In the genomic region with DNA sequence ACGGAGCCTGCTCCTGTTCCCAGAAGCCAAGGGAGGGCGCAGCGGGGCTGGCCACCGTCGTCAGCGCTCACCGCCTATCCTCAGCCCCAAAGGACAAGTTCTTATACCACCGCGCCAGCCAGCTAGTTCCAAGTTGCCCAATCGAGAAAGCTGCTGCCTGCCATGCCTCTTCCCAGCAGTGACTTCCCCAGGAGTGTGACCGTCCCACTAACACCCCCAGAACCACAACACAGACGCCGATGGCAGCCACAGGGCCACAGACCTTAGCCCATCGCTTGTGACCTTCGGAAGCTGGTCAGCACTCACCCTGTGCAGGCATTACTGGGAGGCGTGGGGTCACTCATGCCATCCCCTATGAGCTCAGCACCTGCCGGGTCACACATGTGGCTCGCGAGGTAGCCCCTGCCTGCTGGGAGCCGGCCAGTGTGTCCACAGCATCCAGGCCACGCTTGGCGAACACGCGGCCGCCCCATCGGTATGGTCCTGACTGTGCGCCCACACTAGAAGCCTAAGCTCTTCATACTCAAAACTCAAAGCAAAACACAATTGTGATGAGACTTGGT, we compare ENCODE assay signal across 12 cellular contexts. TPM values are rescaled to one million over a fixed set of nuclear protein-coding genes. Genes with fewer than 3 reads are reported as not detected.
DNase-seq lines count a peak whose midpoint lies in the region; ATAC-seq, FAIRE-seq and TF ChIP-seq lines count a peak whose summit lies in the region.
"Had no signal": no experiment of that assay in that cellular context is flagged by ENCODE, and none has a peak within 500 bp of the region (broad histone marks: within the 10 kb centered on the region; RNA-seq: fewer than 3 reads in every experiment).

No MANE protein-coding gene starts in this region.

- CTCF ChIA-PET in A549 (lab: Yijun Ruan, JAX): interaction anchor here (0.8 kb wide), 1 partner anchor 88 kb away, joined by 3 read pairs; no protein-coding TSS in a partner anchor
- CTCF ChIA-PET in PC-9 (lab: Charles Lee): interaction anchor here (0.6 to 1.1 kb wide), 2 partner anchors 148 to 654 kb away, joined by 4 read pairs; no protein-coding TSS in a partner anchor

- peaks cover 20% of the 10 kb centered on the region for H4K20me1 ChIP-seq in PC-9 (ENCODE audit: insufficient read depth)

- TF ChIP-seq CTCF in A549 (IDR thresholded peaks at IDR 0.05): no peak
- no peak for TF ChIP-seq CTCF in PC-9 (conservative IDR thresholded peaks at IDR 0.05)
- TF ChIP-seq CTCF in neutrophil (IDR thresholded peaks at IDR 0.05): no peak

- peaks cover 20 to 27% of the 10 kb centered on the region in 2 donors for H3K4me1 Mint-ChIP-seq in immature natural killer cell
- H3K4me1 Mint-ChIP-seq in activated T-helper 2 cell treated with anti-CD3 and anti-CD28 coated beads, Interferon-gamma antibody, Interleukin-2, Interleukin-4, amounts not matched to agents 10 μg/mL and 5 μg/mL and 100 μg/mL, durations not matched to agents 14 hours and 24 hours and 36 hours (ENCODE audit: low read depth): no peaks in the 10 kb centered on the region

- peaks cover 50% of the 10 kb centered on the region for H3F3A ChIP-seq in PC-9 (ENCODE audit: insufficient read depth, low read depth)

- peak overlapping the region in 3 of 5 donors; percentile 29 to 50 (median 40) for H3K4me3 Mint-ChIP-seq in immature natural killer cell
- H3K4me3 Mint-ChIP-seq in activated T-helper 2 cell treated with anti-CD3 and anti-CD28 coated beads, Interferon-gamma antibody, Interleukin-2, Interleukin-4, amounts not matched to agents 10 μg/mL and 5 μg/mL and 100 μg/mL, durations not matched to agents 14 hours and 24 hours and 36 hours (ENCODE audit: low read depth): no peak overlapping the region

- H3K27me3 ChIP-seq in PC-9 (ENCODE audit: insufficient read depth, low read depth) (no peaks in the 10 kb centered on the region), neutrophil (no peaks in the 10 kb centered on the region)

- H3K4me2 ChIP-seq in A549: peak overlapping the region; percentile 73
- H3K4me2 ChIP-seq in PC-9: peak overlapping the region; percentile 71

- no peak overlapping the region for H2AFZ ChIP-seq in PC-9

- H3K4me3 ChIP-seq in A549 (no peak overlapping the region), PC-9 (peak overlapping the region; percentile 28; the same call in 1 of the 2 replicates), neutrophil (ENCODE audit: low read depth in 1 of 2, low read length in 1 of 2) (peak overlapping the region in 1 of 2 experiments; percentile 30)
- H3K4me3 ChIP-seq: coronary artery had no signal

- POLR2A ChIA-PET in A549 (lab: Yijun Ruan, JAX): no interaction called here
- POLR2A ChIA-PET in PC-9 (lab: Charles Lee; ENCODE audit: unreplicated experiment): interaction anchor here (1.0 to 1.4 kb wide), 2 partner anchors 22 to 24 kb away, joined by 5 to 6 read pairs; no protein-coding TSS in a partner anchor

- H3K27ac Mint-ChIP-seq in immature natural killer cell: peak overlapping the region; percentile 47 to 83 (median 76)
- H3K27ac Mint-ChIP-seq in activated T-helper 2 cell treated with anti-CD3 and anti-CD28 coated beads, Interferon-gamma antibody, Interleukin-2, Interleukin-4, amounts not matched to agents 10 μg/mL and 5 μg/mL and 100 μg/mL, durations not matched to agents 14 hours and 24 hours and 36 hours: no peak overlapping the region

- H3K36me3 ChIP-seq in PC-9 (ENCODE audit: low read depth) (peaks cover 28% of the 10 kb centered on the region; the same call in 1 of the 2 replicates), neutrophil (peaks cover 100% of the 10 kb centered on the region)

- FAIRE-seq in A549 (lab: Jason Lieb, UNC) (no peak), HTR-8/SVneo (lab: Jason Lieb, UNC) (no peak)
- FAIRE-seq: GM18507, TTC549 had no signal

- ATAC-seq in A549: no peak

- TF ChIP-seq EP300 in A549 (IDR thresholded peaks at IDR 0.05): no peak

- BruUV-seq in PC-9 (replicated peaks; lab: Mats Ljungman, UMichigan): TSS peak; percentile 75

- WGBS in A549 (ENCODE audit: missing lambda C conversion rate): 97% methylated on average over 16 of the region's 27 CpGs

- DNase-seq in A549 (ENCODE audit: low read depth in 1 of 2, low spot score in 1 of 2): no peak
- DNase-seq in PC-9: no peak
- peak; percentile 30 to 38 (median 34) for DNase-seq in immature natural killer cell
- DNase-seq in NCI-H1417 treated with DMSO at 0.1 percent for 48 hours (lab: John Stamatoyannopoulos, UW): no peak
- no peak for DNase-seq in NCI-H226
- no peak for DNase-seq in HTR-8/SVneo (ENCODE audit: insufficient read length, low spot score)
- DNase-seq in activated T-helper 2 cell treated with anti-CD3 and anti-CD28 coated beads, Interferon-gamma antibody, Interleukin-2, Interleukin-4, amounts not matched to agents 10 μg/mL and 5 μg/mL and 100 μg/mL, durations not matched to agents 14 hours and 24 hours and 36 hours (ENCODE audit: low spot score): no peak
- DNase-seq: NCI-H1092 had no signal

- intact Hi-C loops in PC-9 (cut with micrococcal nuclease; ENCODE audit: unreplicated experiment): no loop called here
- intact Hi-C loops in activated T-helper 2 cell treated with anti-CD3 and anti-CD28 coated beads, Interferon-gamma antibody, Interleukin-2, Interleukin-4, amounts not matched to agents 10 μg/mL and 5 μg/mL and 100 μg/mL, durations not matched to agents 14 hours and 24 hours and 36 hours (cut with micrococcal nuclease): no loop called here

- H3K79me2 ChIP-seq in PC-9 (ENCODE audit: low read depth): peaks cover 54% of the 10 kb centered on the region

- H3K9me3 ChIP-seq in A549 (no peaks in the 10 kb centered on the region), PC-9 (ENCODE audit: insufficient read depth, low read depth) (no peaks in the 10 kb centered on the region), neutrophil (peaks cover 7% of the 10 kb centered on the region)

- H3K36me3 Mint-ChIP-seq in immature natural killer cell: peaks cover 0 to 6% (median 4%) of the 10 kb centered on the region in 3 donors
- peaks cover 44% of the 10 kb centered on the region for H3K36me3 Mint-ChIP-seq in activated T-helper 2 cell treated with anti-CD3 and anti-CD28 coated beads, Interferon-gamma antibody, Interleukin-2, Interleukin-4, amounts not matched to agents 10 μg/mL and 5 μg/mL and 100 μg/mL, durations not matched to agents 14 hours and 24 hours and 36 hours (ENCODE audit: low read depth)

- TF ChIP-seq POLR2A in A549 (IDR thresholded peaks at IDR 0.05; ENCODE audit: low read length): no peak

- H3K27ac ChIP-seq in A549 (peak overlapping the region; percentile 86 to 93), PC-9 (peak overlapping the region; percentile 76), neutrophil (peak overlapping the region; percentile 82)

- no peak for TF ChIP-seq RAD21 in A549 (conservative IDR thresholded peaks at IDR 0.05 in 1 of 2, IDR thresholded peaks at IDR 0.05 in 1 of 2)

- H3K4me1 ChIP-seq in A549 (peaks cover 25% of the 10 kb centered on the region), PC-9 (replicated peaks; ENCODE audit: insufficient read depth) (peaks cover 57% of the 10 kb centered on the region), neutrophil (ENCODE audit: control insufficient read depth in 1 of 2, insufficient read depth in 1 of 2, low read depth in 1 of 2, low read length in 1 of 2) (peaks cover 38 to 43% of the 10 kb centered on the region in 2 experiments)

- H3K27me3 Mint-ChIP-seq in immature natural killer cell (ENCODE audit: low read depth in 3 of 3): peaks cover 0 to 6% (median 3%) of the 10 kb centered on the region in 3 donors
- no peaks in the 10 kb centered on the region for H3K27me3 Mint-ChIP-seq in activated T-helper 2 cell treated with anti-CD3 and anti-CD28 coated beads, Interferon-gamma antibody, Interleukin-2, Interleukin-4, amounts not matched to agents 10 μg/mL and 5 μg/mL and 100 μg/mL, durations not matched to agents 14 hours and 24 hours and 36 hours (ENCODE audit: low read depth)

- no peaks in the 10 kb centered on the region for H3K9me3 Mint-ChIP-seq in immature natural killer cell
- no peaks in the 10 kb centered on the region for H3K9me3 Mint-ChIP-seq in activated T-helper 2 cell treated with anti-CD3 and anti-CD28 coated beads, Interferon-gamma antibody, Interleukin-2, Interleukin-4, amounts not matched to agents 10 μg/mL and 5 μg/mL and 100 μg/mL, durations not matched to agents 14 hours and 24 hours and 36 hours

- no peaks in the 10 kb centered on the region for H3K9me2 ChIP-seq in PC-9 (ENCODE audit: insufficient read depth)

TF ChIP-seq in A549, 52 proteins besides CTCF, POLR2A, EP300 and RAD21 (continues in another document):
- TF ChIP-seq MAFK (IDR thresholded peaks at IDR 0.05; ENCODE audit: partially characterized antibody) (no peak), EHF (CRISPR knock-in tag; IDR thresholded peaks at IDR 0.05) (no peak), PHF8 (IDR thresholded peaks at IDR 0.05; ENCODE audit: borderline replicate concordance, low read depth) (no peak), CBX8 (IDR thresholded peaks at IDR 0.05) (no peak), EHMT2 (IDR thresholded peaks at IDR 0.05; ENCODE audit: low read depth) (no peak), FOSL2 (IDR thresholded peaks at IDR 0.05) (no peak), FOSL2 (CRISPR knock-in tag; IDR thresholded peaks at IDR 0.05) (no peak)

RNA-seq across cellular contexts. Expression of gene NADK, which starts 20.1 kb away (rescaled TPM):
- polyA plus RNA-seq in A549 (2011; rRNA removed) (32.9 and 35.8 TPM in 2 replicates), A549 (2017; fragmentation: RNase III; extraction: RNeasy Plus Mini Kit Qiagen cat#74134 plus additional on column Dnase treatment) (37.1 to 40.0 TPM (median 38.4 TPM) in 3 replicates), immature natural killer cell (10 to 100 TPM; 30.9 to 53.3 (median 37.3) TPM)
- polyA plus RNA-seq in A549 (2012; cell fraction: cytosol; rRNA removed): 59.4 and 67.3 TPM in 2 replicates
- polyA plus RNA-seq in A549 (2012; cell fraction: nucleus; rRNA removed): 99.9 and 131 TPM in 2 replicates
- 20.1 and 27.9 TPM in 2 replicates for polyA minus RNA-seq in A549 (2011; rRNA and poly(A)+ RNA removed)
- 98.9 and 105 TPM in 2 replicates for total RNA-seq in PC-9 (2021)
- total RNA-seq in activated T-helper 2 cell treated with anti-CD3 and anti-CD28 coated beads, Interferon-gamma antibody, Interleukin-2, Interleukin-4, amounts not matched to agents 10 μg/mL and 5 μg/mL and 100 μg/mL, durations not matched to agents 14 hours and 24 hours and 36 hours: 81.8 and 84.5 TPM in 2 replicates

RNA-seq across cellular contexts. Expression of gene CDK11A, which starts 34.0 kb away (rescaled TPM):
- polyA plus RNA-seq in A549 (2011; rRNA removed) (6.7 and 13.7 TPM in 2 replicates), A549 (2017; fragmentation: RNase III; extraction: RNeasy Plus Mini Kit Qiagen cat#74134 plus additional on column Dnase treatment) (34.1 to 40.9 TPM (median 36.4 TPM) in 3 replicates), immature natural killer cell (10 to 100 TPM in 2 of 3 donors, 1 to 10 TPM in 1; 1.6 to 32.6 (median 14.9) TPM)
- polyA plus RNA-seq in A549 (2012; cell fraction: cytosol; rRNA removed): 14.4 and 18.0 TPM in 2 replicates
- polyA plus RNA-seq in A549 (2012; cell fraction: nucleus; rRNA removed): 147 and 150 TPM in 2 replicates
- polyA minus RNA-seq in A549 (2011; rRNA and poly(A)+ RNA removed): 7.4 and 12.4 TPM in 2 replicates
- total RNA-seq in PC-9 (2021): 36.2 and 42.2 TPM in 2 replicates
- 58.5 and 63.1 TPM in 2 replicates for total RNA-seq in activated T-helper 2 cell treated with anti-CD3 and anti-CD28 coated beads, Interferon-gamma antibody, Interleukin-2, Interleukin-4, amounts not matched to agents 10 μg/mL and 5 μg/mL and 100 μg/mL, durations not matched to agents 14 hours and 24 hours and 36 hours

Comparison
In these comparisons a context has a peak if more than half of its experiments do, and no peak if none do; other contexts are left out.
1. DNase-seq: peak in immature natural killer cell (3 of 3); none in A549 (0 of 2), PC-9 (0 of 2), NCI-H1417 treated with DMSO at 0.1 percent for 48 hours (single experiment), NCI-H226 (single experiment), HTR-8/SVneo (single experiment) and activated T-helper 2 cell treated with anti-CD3 and anti-CD28 coated beads, Interferon-gamma antibody, Interleukin-2, Interleukin-4, amounts not matched to agents 10 μg/mL and 5 μg/mL and 100 μg/mL, durations not matched to agents 14 hours and 24 hours and 36 hours (single experiment).
2. Peak in every context shown above with its lines, with median percentiles within 50 percentile points of each other: H3K27ac ChIP-seq.